ENCODE assay signal across 13 cellular contexts in the genomic region with DNA sequence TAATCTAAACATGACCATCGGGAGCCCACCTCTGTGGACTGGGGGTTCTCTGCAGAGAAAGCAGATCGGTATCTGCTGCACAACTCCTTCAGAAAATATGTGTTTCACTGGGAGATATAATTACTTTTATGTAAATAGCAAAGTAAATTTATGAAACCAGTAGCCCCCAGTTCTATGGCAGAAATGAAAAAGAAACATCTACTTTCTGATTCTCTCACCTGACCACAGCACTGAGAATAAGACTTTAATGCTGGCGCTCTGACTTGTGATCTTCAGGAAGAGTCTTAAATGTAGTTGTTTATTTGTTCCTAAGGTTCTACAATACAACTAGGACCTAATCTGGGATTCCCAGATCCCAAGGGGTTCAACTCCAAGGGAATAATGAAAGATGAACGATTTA.
DNase-seq lines count a peak whose midpoint lies in the region; ATAC-seq and TF ChIP-seq lines count a peak whose summit lies in the region.
"Had no signal": no experiment of that assay in that cellular context is flagged by ENCODE, and none has a peak within 500 bp of the region (broad histone marks: within the 10 kb centered on the region; RNA-seq: fewer than 3 reads in every experiment).

No MANE protein-coding gene starts in this region.

- BruUV-seq in OCI-LY7 (replicated peaks; lab: Mats Ljungman, UMichigan), result no TSS peak

- no peak for TF ChIP-seq CTCF in OCI-LY7 (conservative IDR thresholded peaks at IDR 0.05; ENCODE audit: low read length)

- DNase-seq in OCI-LY7 (ENCODE audit: low spot score), result peak; percentile 4
- no peak for DNase-seq in stimulated activated CD4-positive, alpha-beta T cell treated with anti-CD3 and anti-CD28 coated beads, Interleukin-4, amount 100 ng/mL, for 1 hour
- no peak for DNase-seq in GM19240 (ENCODE audit: insufficient read length, low spot score)
- DNase-seq in NCI-H526 (lab: John Stamatoyannopoulos, UW), result no peak
- DNase-seq: activated CD8-positive, alpha-beta memory T cell treated with anti-CD3 and anti-CD28 coated beads, Interleukin-2, amount 10 ng/mL, durations not matched to agents 7 days and 5 days; effector CD4-positive, alpha-beta T cell; mesenchymal stem cell; NCI-H1436 treated with DMSO at 0.1 percent for 48 hours; stimulated activated CD4-positive, alpha-beta T cell treated with anti-CD3 and anti-CD28 coated beads, Interleukin-4, amount 100 ng/mL, for 24 hours had no signal

- CTCF ChIA-PET in OCI-LY7 (lab: Charles Lee; ENCODE audit: unreplicated experiment), result no interaction called here

- H2AFZ ChIP-seq in OCI-LY7 (ENCODE audit: low read length), result peak overlapping the region; percentile 45; the same call in 1 of the 2 replicates

- peaks cover 44% of the 10 kb centered on the region for H3K4me1 ChIP-seq in OCI-LY7 (ENCODE audit: insufficient read depth, low read length, poor library complexity, severe bottlenecking)

- no peaks in the 10 kb centered on the region for H4K20me1 ChIP-seq in OCI-LY7 (ENCODE audit: insufficient read depth, low read length)

- no peak overlapping the region for H3K27ac ChIP-seq in OCI-LY7 (ENCODE audit: low read depth, low read length, poor library complexity, severe bottlenecking)

- H3K4me3 ChIP-seq in OCI-LY7 (ENCODE audit: low read depth, low read length, poor library complexity, severe bottlenecking), result peak overlapping the region; percentile 25

- intact Hi-C loops in OCI-LY7 (cut with micrococcal nuclease; ENCODE audit: unreplicated experiment), result loop anchor here (5.0 kb wide), 1 partner anchor 208 kb away; no protein-coding TSS in a partner anchor

- no peaks in the 10 kb centered on the region for H3K9me3 ChIP-seq in OCI-LY7 (ENCODE audit: low read length)

- POLR2A ChIA-PET in OCI-LY7 (lab: Charles Lee), result interaction anchor here (0.7 to 2.0 kb wide), 7 partner anchors 10 to 194 kb away, joined by 3 to 10 read pairs (median 3); no protein-coding TSS in a partner anchor

- H3K36me3 ChIP-seq in OCI-LY7 (ENCODE audit: insufficient read depth, low read length), result no peaks in the 10 kb centered on the region

- no peaks in the 10 kb centered on the region for H3K9me2 ChIP-seq in OCI-LY7 (ENCODE audit: insufficient read depth, low read length)

- H3K4me2 ChIP-seq in OCI-LY7 (ENCODE audit: low read length), result peak overlapping the region; percentile 62

- no peaks in the 10 kb centered on the region for H3K79me2 ChIP-seq in OCI-LY7 (ENCODE audit: insufficient read depth, low read depth, low read length)

- ATAC-seq in GM18868 (IDR thresholded peaks at IDR 0.05; ENCODE audit: unreplicated experiment) (peak; percentile 73), GM21529 (IDR thresholded peaks at IDR 0.05; ENCODE audit: unreplicated experiment) (peak; percentile 70), HG03064 (IDR thresholded peaks at IDR 0.05; ENCODE audit: low read depth, unreplicated experiment) (peak; percentile 79)
- no peak for ATAC-seq in activated CD4-positive, CD25-positive, alpha-beta regulatory T cell treated with anti-CD3 and anti-CD28 coated beads, Interleukin-2, amount 50 U/mL, for 24 hours
- ATAC-seq: activated CD8-positive, alpha-beta memory T cell treated with anti-CD3 and anti-CD28 coated beads, Interleukin-2, amount 10 ng/mL, durations not matched to agents 7 days and 5 days had no signal

Comparison
In these comparisons a context has a peak if more than half of its experiments do, and no peak if none do; other contexts are left out.
1. ATAC-seq: peak in GM18868 (single experiment), GM21529 (single experiment) and HG03064 (single experiment); none in activated CD4-positive, CD25-positive, alpha-beta regulatory T cell treated with anti-CD3 and anti-CD28 coated beads, Interleukin-2, amount 50 U/mL, for 24 hours (0 of 2).